1 cellular context compared by ENCODE assay signal in the genomic region with DNA sequence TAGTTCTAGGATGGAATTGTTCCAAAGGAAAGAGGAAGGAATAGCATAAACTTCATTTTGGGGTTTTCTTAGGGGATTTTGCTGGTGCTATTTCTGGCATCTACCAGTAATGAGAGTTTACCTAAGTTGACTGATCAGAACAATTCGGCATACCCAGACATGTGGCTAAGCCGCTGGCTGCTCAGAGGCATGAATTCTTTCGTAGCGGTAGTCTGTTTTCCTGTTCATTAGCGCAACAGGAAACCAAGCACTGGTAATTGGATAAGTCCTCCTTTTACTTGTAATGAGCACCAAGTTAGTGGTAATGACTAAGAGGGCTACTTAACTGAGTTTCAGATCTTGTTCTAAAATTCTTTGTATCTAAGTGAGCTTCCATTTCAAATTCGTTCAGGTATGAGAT.
TF ChIP-seq lines count a peak whose summit lies in the region.

No MANE protein-coding gene starts in this region.

TF ChIP-seq in GM23338, 12 proteins besides CTCF, POLR2A, EP300 and RAD21 (continued from another document):
- TF ChIP-seq, protein P1, sequence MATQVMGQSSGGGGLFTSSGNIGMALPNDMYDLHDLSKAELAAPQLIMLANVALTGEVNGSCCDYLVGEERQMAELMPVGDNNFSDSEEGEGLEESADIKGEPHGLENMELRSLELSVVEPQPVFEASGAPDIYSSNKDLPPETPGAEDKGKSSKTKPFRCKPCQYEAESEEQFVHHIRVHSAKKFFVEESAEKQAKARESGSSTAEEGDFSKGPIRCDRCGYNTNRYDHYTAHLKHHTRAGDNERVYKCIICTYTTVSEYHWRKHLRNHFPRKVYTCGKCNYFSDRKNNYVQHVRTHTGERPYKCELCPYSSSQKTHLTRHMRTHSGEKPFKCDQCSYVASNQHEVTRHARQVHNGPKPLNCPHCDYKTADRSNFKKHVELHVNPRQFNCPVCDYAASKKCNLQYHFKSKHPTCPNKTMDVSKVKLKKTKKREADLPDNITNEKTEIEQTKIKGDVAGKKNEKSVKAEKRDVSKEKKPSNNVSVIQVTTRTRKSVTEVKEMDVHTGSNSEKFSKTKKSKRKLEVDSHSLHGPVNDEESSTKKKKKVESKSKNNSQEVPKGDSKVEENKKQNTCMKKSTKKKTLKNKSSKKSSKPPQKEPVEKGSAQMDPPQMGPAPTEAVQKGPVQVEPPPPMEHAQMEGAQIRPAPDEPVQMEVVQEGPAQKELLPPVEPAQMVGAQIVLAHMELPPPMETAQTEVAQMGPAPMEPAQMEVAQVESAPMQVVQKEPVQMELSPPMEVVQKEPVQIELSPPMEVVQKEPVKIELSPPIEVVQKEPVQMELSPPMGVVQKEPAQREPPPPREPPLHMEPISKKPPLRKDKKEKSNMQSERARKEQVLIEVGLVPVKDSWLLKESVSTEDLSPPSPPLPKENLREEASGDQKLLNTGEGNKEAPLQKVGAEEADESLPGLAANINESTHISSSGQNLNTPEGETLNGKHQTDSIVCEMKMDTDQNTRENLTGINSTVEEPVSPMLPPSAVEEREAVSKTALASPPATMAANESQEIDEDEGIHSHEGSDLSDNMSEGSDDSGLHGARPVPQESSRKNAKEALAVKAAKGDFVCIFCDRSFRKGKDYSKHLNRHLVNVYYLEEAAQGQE (IDR thresholded peaks at IDR 0.05; ENCODE audit: unreplicated experiment): no peak
